8 cellular contexts compared by ENCODE assay signal in genomic region chr10:13161267-13162012, GRCh38. TPM values are rescaled to one million over a fixed set of nuclear protein-coding genes. Genes with fewer than 3 reads are reported as not detected.
DNase-seq lines count a peak whose midpoint lies in the region; ATAC-seq and TF ChIP-seq lines count a peak whose summit lies in the region.

TSS of gene MCM10 (plus strand) at chr10:13161558. CDS start at chr10:13164203, 2,645 bp downstream.

- peaks cover 6% of the 10 kb centered on the region for H3K36me3 ChIP-seq in BE2C

- ATAC-seq in HG03439 (IDR thresholded peaks at IDR 0.05; ENCODE audit: unreplicated experiment), result peak; percentile 99

- TF ChIP-seq POLR2A in GM19193 (IDR thresholded peaks at IDR 0.05; ENCODE audit: extremely low read depth, insufficient read depth, insufficient read length), result peak; percentile 59

- peak; percentile 74 for TF ChIP-seq CTCF in BE2C (IDR thresholded peaks at IDR 0.05; ENCODE audit: low read depth, low read length)
- TF ChIP-seq CTCF in choroid plexus epithelial cell (conservative IDR thresholded peaks at IDR 0.05; ENCODE audit: low read depth, low read length), result peak; percentile 85

- H3K4me1 ChIP-seq in BE2C, result no peaks in the 10 kb centered on the region

- no peaks in the 10 kb centered on the region for H3K9me3 ChIP-seq in BE2C

- DNase-seq in BE2C, result peak; percentile 97
- peak; percentile 98 for DNase-seq in NCI-H510A (lab: John Stamatoyannopoulos, UW)
- DNase-seq in activated CD4-positive, alpha-beta T cell treated with anti-CD3 and anti-CD28 coated beads for 1 hour, result peak; percentile 93
- peak; percentile 100 for DNase-seq in choroid plexus epithelial cell (ENCODE audit: low read depth)
- DNase-seq in kidney glomerular epithelial cell (lab: John Stamatoyannopoulos, UW), result peak; percentile 98
- peak; percentile 89 to 98 (median 98) for DNase-seq in stimulated activated CD4-positive, alpha-beta T cell treated with anti-CD3 and anti-CD28 coated beads, Interleukin-1b, Interleukin-23, amount 100 ng/mL, for 24 hours (ENCODE audit: low read depth in 4 of 4, low spot score in 1 of 4)

- peak within 1 kb of the TSS; percentile 90 for H3K4me3 ChIP-seq in BE2C (ENCODE audit: low read depth, low read length)
- peak within 1 kb of the TSS; percentile 68 for H3K4me3 ChIP-seq in choroid plexus epithelial cell (ENCODE audit: low read depth, low read length)

- H3K27me3 ChIP-seq in BE2C, result no peaks in the 10 kb centered on the region

RNA-seq across cellular contexts. Expression of gene MCM10, which starts in this region (rescaled TPM):
- 3.6 TPM for polyA plus RNA-seq in BE2C (2012; ENCODE audit: insufficient read depth, insufficient read length, low read depth)

Comparison
In these comparisons a context has a peak if more than half of its experiments do, and no peak if none do; other contexts are left out.
1. Peak in every context shown above with its lines: DNase-seq, ATAC-seq and H3K4me3 ChIP-seq.